ENCODE assay signal across 1 cellular context in the genomic region with DNA sequence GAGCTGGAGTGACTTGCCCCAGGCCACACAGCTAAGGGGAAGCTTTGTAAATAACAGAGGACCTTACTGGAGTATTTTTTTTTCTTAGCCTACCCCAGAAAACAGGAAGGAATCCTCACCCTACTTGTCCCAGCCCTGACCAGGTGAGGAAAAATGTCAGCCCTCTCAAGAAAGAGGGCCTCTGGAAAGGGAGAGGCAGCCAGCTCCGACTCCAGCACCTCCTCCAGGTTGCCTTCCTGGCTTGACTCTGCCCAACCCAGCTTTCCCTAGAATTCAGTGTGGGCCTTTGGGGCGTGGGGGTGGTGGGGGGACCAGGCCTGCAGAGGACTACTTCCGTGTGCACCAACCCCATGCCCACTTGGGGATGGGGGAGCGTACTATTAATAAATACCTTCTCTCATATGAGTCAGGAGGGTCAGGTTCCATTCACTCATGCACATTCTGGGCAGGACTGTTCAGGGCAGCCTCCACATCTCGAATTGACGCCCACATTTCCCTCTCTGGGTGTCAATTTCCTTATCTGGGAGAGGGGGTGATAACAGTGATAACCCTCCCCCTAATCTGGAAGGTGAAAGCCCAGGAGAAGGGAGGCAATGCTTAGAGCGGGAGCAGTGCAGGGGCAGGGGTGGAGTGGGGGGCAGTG.
TF ChIP-seq lines count a peak whose summit lies in the region.

No MANE protein-coding gene starts in this region.

TF ChIP-seq in K562, 482 proteins besides CTCF, POLR2A, EP300 and RAD21:
- TF ChIP-seq, protein P1, sequence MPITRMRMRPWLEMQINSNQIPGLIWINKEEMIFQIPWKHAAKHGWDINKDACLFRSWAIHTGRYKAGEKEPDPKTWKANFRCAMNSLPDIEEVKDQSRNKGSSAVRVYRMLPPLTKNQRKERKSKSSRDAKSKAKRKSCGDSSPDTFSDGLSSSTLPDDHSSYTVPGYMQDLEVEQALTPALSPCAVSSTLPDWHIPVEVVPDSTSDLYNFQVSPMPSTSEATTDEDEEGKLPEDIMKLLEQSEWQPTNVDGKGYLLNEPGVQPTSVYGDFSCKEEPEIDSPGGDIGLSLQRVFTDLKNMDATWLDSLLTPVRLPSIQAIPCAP (CRISPR knock-in tag; IDR thresholded peaks at IDR 0.05; ENCODE audit: borderline replicate concordance), result no peak
- TF ChIP-seq RBM25 (IDR thresholded peaks at IDR 0.05; ENCODE audit: low read depth, low read length, severe bottlenecking) (peak; percentile 74), SETDB1 (IDR thresholded peaks at IDR 0.05; ENCODE audit: low read length) (no peak), C11orf30 (IDR thresholded peaks at IDR 0.05; ENCODE audit: low read depth) (no peak), ZNF699 (CRISPR knock-in tag; IDR thresholded peaks at IDR 0.05; ENCODE audit: insufficient replicate concordance) (no peak), ZNF696 (CRISPR knock-in tag; conservative IDR thresholded peaks at IDR 0.05) (no peak), ZFP36 (IDR thresholded peaks at IDR 0.05; ENCODE audit: low read depth, low read length, partially characterized antibody) (peak; percentile 98), SMARCA5 (IDR thresholded peaks at IDR 0.05) (peak; percentile 57; the same call in 1 of the 2 replicates), ZFP30 (CRISPR knock-in tag; IDR thresholded peaks at IDR 0.05; ENCODE audit: borderline replicate concordance) (no peak)
- TF ChIP-seq, protein P2, sequence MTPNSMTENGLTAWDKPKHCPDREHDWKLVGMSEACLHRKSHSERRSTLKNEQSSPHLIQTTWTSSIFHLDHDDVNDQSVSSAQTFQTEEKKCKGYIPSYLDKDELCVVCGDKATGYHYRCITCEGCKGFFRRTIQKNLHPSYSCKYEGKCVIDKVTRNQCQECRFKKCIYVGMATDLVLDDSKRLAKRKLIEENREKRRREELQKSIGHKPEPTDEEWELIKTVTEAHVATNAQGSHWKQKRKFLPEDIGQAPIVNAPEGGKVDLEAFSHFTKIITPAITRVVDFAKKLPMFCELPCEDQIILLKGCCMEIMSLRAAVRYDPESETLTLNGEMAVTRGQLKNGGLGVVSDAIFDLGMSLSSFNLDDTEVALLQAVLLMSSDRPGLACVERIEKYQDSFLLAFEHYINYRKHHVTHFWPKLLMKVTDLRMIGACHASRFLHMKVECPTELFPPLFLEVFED (CRISPR knock-in tag; conservative IDR thresholded peaks at IDR 0.05), result no peak
- TF ChIP-seq, protein P3, sequence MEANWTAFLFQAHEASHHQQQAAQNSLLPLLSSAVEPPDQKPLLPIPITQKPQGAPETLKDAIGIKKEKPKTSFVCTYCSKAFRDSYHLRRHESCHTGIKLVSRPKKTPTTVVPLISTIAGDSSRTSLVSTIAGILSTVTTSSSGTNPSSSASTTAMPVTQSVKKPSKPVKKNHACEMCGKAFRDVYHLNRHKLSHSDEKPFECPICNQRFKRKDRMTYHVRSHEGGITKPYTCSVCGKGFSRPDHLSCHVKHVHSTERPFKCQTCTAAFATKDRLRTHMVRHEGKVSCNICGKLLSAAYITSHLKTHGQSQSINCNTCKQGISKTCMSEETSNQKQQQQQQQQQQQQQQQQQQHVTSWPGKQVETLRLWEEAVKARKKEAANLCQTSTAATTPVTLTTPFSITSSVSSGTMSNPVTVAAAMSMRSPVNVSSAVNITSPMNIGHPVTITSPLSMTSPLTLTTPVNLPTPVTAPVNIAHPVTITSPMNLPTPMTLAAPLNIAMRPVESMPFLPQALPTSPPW (CRISPR knock-in tag; IDR thresholded peaks at IDR 0.05), result peak; percentile 66
